1 cellular context compared by ENCODE assay signal in the genomic region with DNA sequence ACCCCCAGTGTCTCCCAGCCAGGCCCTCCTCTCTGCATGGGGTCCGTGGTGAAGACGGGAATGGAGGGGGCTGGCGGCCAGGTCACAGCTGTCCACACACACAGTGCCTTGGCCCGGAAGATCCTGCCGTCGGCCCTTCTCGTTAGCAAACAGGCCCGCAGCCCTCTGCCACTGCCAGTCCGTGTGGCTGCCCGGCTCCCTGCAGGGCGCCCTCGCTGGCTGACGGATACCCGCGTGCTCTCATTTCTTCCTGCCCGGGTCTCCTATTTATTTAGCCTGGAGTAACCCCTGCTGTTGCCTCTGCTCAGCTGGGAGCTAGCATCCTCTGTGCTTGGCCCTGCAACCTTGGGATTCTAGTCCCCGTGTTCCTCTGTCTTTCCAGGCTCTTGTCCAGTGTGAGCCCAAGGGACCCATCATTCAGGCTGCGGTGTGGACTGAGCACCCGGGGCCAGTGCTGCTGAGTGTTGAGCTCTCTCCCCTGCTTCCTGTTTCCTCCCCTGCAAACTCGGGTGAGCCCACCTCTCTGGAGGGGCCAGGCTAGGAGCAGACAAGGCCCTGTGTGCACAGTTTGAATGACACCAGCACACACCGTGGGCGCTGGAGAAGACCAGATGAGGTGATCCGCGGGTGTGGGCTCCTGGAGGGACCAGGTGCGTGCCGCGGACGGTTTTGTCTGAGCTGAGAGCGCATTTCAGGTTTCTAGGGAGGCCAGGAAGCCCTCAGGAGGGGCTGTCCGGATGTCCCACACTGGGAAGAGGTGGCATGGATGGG.
TF ChIP-seq lines count a peak whose summit lies in the region.

No MANE protein-coding gene starts in this region.

TF ChIP-seq in HepG2, 621 proteins besides CTCF, POLR2A, EP300 and RAD21 (continued from another document and continues in another):
- TF ChIP-seq TFAP4 (IDR thresholded peaks at IDR 0.05; ENCODE audit: borderline replicate concordance, low read depth) (peak; percentile 72; the same call in 1 of the 2 replicates), FOXM1 (CRISPR knock-in tag; IDR thresholded peaks at IDR 0.05) (no peak), ZNF614 (CRISPR knock-in tag; IDR thresholded peaks at IDR 0.05; ENCODE audit: borderline replicate concordance) (0 out of 2 replicates have a peak, but pooled peaks have one; percentile 17), IRF2 (CRISPR knock-in tag; IDR thresholded peaks at IDR 0.05) (no peak), ZNF451 (CRISPR knock-in tag; IDR thresholded peaks at IDR 0.05) (no peak), HES4 (CRISPR knock-in tag; IDR thresholded peaks at IDR 0.05; ENCODE audit: borderline replicate concordance) (no peak), ZBTB7A (CRISPR knock-in tag; IDR thresholded peaks at IDR 0.05) (0 out of 2 replicates have a peak, but pooled peaks have one; percentile 12), ZNF879 (CRISPR knock-in tag; IDR thresholded peaks at IDR 0.05) (no peak), ZKSCAN5 (CRISPR knock-in tag; IDR thresholded peaks at IDR 0.05) (no peak), SAP130 (CRISPR knock-in tag; IDR thresholded peaks at IDR 0.05; ENCODE audit: low read depth) (peak; percentile 29; the same call in 1 of the 2 replicates), ZNF724P (CRISPR knock-in tag; IDR thresholded peaks at IDR 0.05; ENCODE audit: borderline replicate concordance) (no peak), AGO2 (optimal IDR thresholded peaks at IDR 0.05; ENCODE audit: low read depth, low read length) (no peak), HNRNPL (IDR thresholded peaks at IDR 0.05; ENCODE audit: low read depth, low read length) (0 out of 2 replicates have a peak, but pooled peaks have one; percentile 13), RXRB (CRISPR knock-in tag; IDR thresholded peaks at IDR 0.05; ENCODE audit: borderline replicate concordance) (peak; percentile 54; the same call in 1 of the 2 replicates), TEAD3 (CRISPR knock-in tag; optimal IDR thresholded peaks at IDR 0.05; ENCODE audit: borderline replicate concordance) (no peak), REL (CRISPR knock-in tag; conservative IDR thresholded peaks at IDR 0.05) (no peak), ELF4 (CRISPR knock-in tag; IDR thresholded peaks at IDR 0.05; ENCODE audit: borderline replicate concordance) (no peak), ZNF430 (CRISPR knock-in tag; IDR thresholded peaks at IDR 0.05) (no peak), SKIL (CRISPR knock-in tag; IDR thresholded peaks at IDR 0.05; ENCODE audit: borderline replicate concordance) (no peak), ARNT2 (CRISPR knock-in tag; IDR thresholded peaks at IDR 0.05; ENCODE audit: low read depth) (no peak), POGZ (CRISPR knock-in tag; IDR thresholded peaks at IDR 0.05) (no peak), ZNF781 (CRISPR knock-in tag; IDR thresholded peaks at IDR 0.05; ENCODE audit: borderline replicate concordance, not compliant biosample characterization) (no peak), RNF219 (CRISPR knock-in tag; IDR thresholded peaks at IDR 0.05) (no peak), ZBTB7B (CRISPR knock-in tag; IDR thresholded peaks at IDR 0.05) (no peak), MATR3 (CRISPR knock-in tag; IDR thresholded peaks at IDR 0.05) (no peak), AKAP8 (CRISPR knock-in tag; IDR thresholded peaks at IDR 0.05) (no peak), ZEB1 (IDR thresholded peaks at IDR 0.05; ENCODE audit: insufficient replicate concordance, low read depth) (no peak)
- TF ChIP-seq, protein P1, sequence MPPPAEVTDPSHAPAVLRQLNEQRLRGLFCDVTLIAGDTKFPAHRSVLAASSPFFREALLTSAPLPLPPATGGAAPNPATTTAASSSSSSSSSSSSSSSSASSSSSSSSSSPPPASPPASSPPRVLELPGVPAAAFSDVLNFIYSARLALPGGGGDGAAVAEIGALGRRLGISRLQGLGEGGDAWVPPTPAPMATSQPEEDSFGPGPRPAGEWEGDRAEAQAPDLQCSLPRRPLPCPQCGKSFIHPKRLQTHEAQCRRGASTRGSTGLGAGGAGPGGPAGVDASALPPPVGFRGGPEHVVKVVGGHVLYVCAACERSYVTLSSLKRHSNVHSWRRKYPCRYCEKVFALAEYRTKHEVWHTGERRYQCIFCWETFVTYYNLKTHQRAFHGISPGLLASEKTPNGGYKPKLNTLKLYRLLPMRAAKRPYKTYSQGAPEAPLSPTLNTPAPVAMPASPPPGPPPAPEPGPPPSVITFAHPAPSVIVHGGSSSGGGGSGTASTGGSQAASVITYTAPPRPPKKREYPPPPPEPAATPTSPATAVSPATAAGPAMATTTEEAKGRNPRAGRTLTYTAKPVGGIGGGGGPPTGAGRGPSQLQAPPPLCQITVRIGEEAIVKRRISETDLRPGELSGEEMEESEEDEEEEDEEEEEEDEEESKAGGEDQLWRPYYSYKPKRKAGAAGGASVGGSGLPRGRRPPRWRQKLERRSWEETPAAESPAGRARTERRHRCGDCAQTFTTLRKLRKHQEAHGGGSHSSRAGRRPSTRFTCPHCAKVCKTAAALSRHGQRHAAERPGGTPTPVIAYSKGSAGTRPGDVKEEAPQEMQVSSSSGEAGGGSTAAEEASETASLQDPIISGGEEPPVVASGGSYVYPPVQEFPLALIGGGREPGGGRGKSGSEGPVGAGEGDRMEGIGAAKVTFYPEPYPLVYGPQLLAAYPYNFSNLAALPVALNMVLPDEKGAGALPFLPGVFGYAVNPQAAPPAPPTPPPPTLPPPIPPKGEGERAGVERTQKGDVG (CRISPR knock-in tag; IDR thresholded peaks at IDR 0.05; ENCODE audit: borderline replicate concordance): no peak
- TF ChIP-seq, protein P2, sequence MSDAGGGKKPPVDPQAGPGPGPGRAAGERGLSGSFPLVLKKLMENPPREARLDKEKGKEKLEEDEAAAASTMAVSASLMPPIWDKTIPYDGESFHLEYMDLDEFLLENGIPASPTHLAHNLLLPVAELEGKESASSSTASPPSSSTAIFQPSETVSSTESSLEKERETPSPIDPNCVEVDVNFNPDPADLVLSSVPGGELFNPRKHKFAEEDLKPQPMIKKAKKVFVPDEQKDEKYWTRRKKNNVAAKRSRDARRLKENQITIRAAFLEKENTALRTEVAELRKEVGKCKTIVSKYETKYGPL (CRISPR knock-in tag; IDR thresholded peaks at IDR 0.05): no peak
- TF ChIP-seq, protein P3, sequence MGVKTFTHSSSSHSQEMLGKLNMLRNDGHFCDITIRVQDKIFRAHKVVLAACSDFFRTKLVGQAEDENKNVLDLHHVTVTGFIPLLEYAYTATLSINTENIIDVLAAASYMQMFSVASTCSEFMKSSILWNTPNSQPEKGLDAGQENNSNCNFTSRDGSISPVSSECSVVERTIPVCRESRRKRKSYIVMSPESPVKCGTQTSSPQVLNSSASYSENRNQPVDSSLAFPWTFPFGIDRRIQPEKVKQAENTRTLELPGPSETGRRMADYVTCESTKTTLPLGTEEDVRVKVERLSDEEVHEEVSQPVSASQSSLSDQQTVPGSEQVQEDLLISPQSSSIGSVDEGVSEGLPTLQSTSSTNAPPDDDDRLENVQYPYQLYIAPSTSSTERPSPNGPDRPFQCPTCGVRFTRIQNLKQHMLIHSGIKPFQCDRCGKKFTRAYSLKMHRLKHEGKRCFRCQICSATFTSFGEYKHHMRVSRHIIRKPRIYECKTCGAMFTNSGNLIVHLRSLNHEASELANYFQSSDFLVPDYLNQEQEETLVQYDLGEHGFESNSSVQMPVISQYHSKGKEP (CRISPR knock-in tag; IDR thresholded peaks at IDR 0.05): no peak
- TF ChIP-seq, protein P4, sequence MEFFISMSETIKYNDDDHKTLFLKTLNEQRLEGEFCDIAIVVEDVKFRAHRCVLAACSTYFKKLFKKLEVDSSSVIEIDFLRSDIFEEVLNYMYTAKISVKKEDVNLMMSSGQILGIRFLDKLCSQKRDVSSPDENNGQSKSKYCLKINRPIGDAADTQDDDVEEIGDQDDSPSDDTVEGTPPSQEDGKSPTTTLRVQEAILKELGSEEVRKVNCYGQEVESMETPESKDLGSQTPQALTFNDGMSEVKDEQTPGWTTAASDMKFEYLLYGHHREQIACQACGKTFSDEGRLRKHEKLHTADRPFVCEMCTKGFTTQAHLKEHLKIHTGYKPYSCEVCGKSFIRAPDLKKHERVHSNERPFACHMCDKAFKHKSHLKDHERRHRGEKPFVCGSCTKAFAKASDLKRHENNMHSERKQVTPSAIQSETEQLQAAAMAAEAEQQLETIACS (CRISPR knock-in tag; IDR thresholded peaks at IDR 0.05): no peak
- TF ChIP-seq, protein P5, sequence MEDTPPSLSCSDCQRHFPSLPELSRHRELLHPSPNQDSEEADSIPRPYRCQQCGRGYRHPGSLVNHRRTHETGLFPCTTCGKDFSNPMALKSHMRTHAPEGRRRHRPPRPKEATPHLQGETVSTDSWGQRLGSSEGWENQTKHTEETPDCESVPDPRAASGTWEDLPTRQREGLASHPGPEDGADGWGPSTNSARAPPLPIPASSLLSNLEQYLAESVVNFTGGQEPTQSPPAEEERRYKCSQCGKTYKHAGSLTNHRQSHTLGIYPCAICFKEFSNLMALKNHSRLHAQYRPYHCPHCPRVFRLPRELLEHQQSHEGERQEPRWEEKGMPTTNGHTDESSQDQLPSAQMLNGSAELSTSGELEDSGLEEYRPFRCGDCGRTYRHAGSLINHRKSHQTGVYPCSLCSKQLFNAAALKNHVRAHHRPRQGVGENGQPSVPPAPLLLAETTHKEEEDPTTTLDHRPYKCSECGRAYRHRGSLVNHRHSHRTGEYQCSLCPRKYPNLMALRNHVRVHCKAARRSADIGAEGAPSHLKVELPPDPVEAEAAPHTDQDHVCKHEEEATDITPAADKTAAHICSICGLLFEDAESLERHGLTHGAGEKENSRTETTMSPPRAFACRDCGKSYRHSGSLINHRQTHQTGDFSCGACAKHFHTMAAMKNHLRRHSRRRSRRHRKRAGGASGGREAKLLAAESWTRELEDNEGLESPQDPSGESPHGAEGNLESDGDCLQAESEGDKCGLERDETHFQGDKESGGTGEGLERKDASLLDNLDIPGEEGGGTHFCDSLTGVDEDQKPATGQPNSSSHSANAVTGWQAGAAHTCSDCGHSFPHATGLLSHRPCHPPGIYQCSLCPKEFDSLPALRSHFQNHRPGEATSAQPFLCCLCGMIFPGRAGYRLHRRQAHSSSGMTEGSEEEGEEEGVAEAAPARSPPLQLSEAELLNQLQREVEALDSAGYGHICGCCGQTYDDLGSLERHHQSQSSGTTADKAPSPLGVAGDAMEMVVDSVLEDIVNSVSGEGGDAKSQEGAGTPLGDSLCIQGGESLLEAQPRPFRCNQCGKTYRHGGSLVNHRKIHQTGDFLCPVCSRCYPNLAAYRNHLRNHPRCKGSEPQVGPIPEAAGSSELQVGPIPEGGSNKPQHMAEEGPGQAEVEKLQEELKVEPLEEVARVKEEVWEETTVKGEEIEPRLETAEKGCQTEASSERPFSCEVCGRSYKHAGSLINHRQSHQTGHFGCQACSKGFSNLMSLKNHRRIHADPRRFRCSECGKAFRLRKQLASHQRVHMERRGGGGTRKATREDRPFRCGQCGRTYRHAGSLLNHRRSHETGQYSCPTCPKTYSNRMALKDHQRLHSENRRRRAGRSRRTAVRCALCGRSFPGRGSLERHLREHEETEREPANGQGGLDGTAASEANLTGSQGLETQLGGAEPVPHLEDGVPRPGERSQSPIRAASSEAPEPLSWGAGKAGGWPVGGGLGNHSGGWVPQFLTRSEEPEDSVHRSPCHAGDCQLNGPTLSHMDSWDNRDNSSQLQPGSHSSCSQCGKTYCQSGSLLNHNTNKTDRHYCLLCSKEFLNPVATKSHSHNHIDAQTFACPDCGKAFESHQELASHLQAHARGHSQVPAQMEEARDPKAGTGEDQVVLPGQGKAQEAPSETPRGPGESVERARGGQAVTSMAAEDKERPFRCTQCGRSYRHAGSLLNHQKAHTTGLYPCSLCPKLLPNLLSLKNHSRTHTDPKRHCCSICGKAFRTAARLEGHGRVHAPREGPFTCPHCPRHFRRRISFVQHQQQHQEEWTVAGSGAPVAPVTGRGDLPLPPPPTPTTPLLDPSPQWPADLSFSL (CRISPR knock-in tag; IDR thresholded peaks at IDR 0.05): peak; percentile 64; the same call in 1 of the 2 replicates
